In the genomic region with DNA sequence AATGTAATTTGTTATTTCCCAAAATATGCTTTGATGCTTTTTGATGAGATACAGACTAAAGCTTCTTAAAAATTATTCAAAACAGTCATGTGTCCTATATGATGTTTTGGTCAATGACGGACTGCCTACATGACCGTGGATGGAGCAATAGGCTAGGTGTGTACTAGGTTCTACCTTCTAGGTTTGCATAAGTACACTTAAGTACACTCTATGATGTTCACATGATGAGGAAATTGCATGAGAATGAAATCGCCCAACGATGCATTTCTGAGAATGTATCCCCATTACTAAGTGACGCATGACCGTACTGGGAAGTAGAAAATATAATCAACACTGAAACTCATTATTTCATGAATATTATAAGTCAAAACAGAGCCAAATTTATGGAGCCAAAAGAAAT, we compare ENCODE assay signal across 32 cellular contexts.
"Had no signal": no experiment of that assay in that cellular context is flagged by ENCODE, and none has a peak within 500 bp of the region (broad histone marks: within the 10 kb centered on the region; RNA-seq: fewer than 3 reads in every experiment).

No MANE protein-coding gene starts in this region.

- H3K36me3 ChIP-seq: adrenal gland, brain microvascular endothelial cell, breast epithelium had no signal

- H3K9me3 ChIP-seq: adrenal gland, body of pancreas, breast epithelium had no signal

- H3K27ac ChIP-seq: adrenal gland, body of pancreas, brain microvascular endothelial cell, breast epithelium, VCaP had no signal

- H3K4me3 ChIP-seq: adrenal gland, body of pancreas, breast epithelium had no signal

- DNase-seq: activated B cell treated with CpG ODN at 0.5 μM for 24 hours; activated CD4-positive, alpha-beta memory T cell treated with anti-CD3 and anti-CD28 coated beads for 36 hours; activated CD4-positive, alpha-beta T cell treated with anti-CD3 and anti-CD28 coated beads for 4 hours; activated CD4-positive, alpha-beta T cell treated with anti-CD3 and anti-CD28 coated beads, Interleukin-2, amount 10 ng/mL, durations not matched to agents 24 days and 14 days; activated CD4-positive, alpha-beta T cell treated with anti-CD3 and anti-CD28 coated beads, Interleukin-2, amount 50 U/mL, for 1 hour; activated CD4-positive, alpha-beta T cell treated with anti-CD3 and anti-CD28 coated beads, Interleukin-2, amount 50 U/mL, for 4 hours; activated CD4-positive, CD25-positive, alpha-beta regulatory T cell treated with anti-CD3 and anti-CD28 coated beads, Interleukin-2, amount 50 U/mL, for 72 hours; activated CD8-positive, alpha-beta memory T cell treated with anti-CD3 and anti-CD28 coated beads, Interleukin-2, amount 50 U/mL, for 4 hours; activated CD8-positive, alpha-beta T cell treated with anti-CD3 and anti-CD28 coated beads for 36 hours; activated effector memory CD4-positive, alpha-beta T cell treated with anti-CD3 and anti-CD28 coated beads, Interleukin-2, amount 50 U/mL, for 16 hours; activated gamma-delta T cell treated with Interleukin-2 at 50 U/mL for 16 hours; activated naive CD4-positive, alpha-beta T cell; activated naive CD4-positive, alpha-beta T cell treated with anti-CD3 and anti-CD28 coated beads for 36 hours; activated naive CD4-positive, alpha-beta T cell treated with anti-CD3 and anti-CD28 coated beads, Interleukin-2, amount 50 U/mL, for 16 hours; activated naive CD8-positive, alpha-beta T cell treated with anti-CD3 and anti-CD28 coated beads for 36 hours; activated T-cell treated with anti-CD3 and anti-CD28 coated beads for 4 hours; activated T-cell treated with anti-CD3 and anti-CD28 coated beads, Interleukin-2, amount 50 U/mL, for 1 hour; activated T-cell treated with anti-CD3 and anti-CD28 coated beads, Interleukin-2, amount 50 U/mL, for 4 hours; activated T-cell treated with anti-CD3 and anti-CD28 coated beads, Interleukin-2, amount 50 U/mL, for 72 hours; adrenal gland; amniotic stem cell; aorta; body of pancreas; brain microvascular endothelial cell; central memory CD4-positive, alpha-beta T cell; T-helper 1 cell; T-helper 2 cell; T-helper 9 cell had no signal

- H3K27me3 ChIP-seq: adrenal gland, body of pancreas, brain microvascular endothelial cell, breast epithelium had no signal

- ATAC-seq: activated CD8-positive, alpha-beta T cell treated with anti-CD3 and anti-CD28 coated beads for 36 hours; activated naive CD4-positive, alpha-beta T cell treated with anti-CD3 and anti-CD28 coated beads, Interleukin-2, amount 50 U/mL, for 72 hours; activated T-cell treated with anti-CD3 and anti-CD28 coated beads, Interleukin-2, amount 50 U/mL, for 4 hours; activated T-cell treated with anti-CD3 and anti-CD28 coated beads, Interleukin-2, amount 50 U/mL, for 72 hours; activated T-helper 17 cell treated with anti-CD3 and anti-CD28 coated beads, Interleukin-2, amount 50 U/mL, for 72 hours; body of pancreas had no signal

- H3K4me1 ChIP-seq: adrenal gland, body of pancreas, breast epithelium had no signal
